Comparison of ENCODE assay signal across 27 cellular contexts in the genomic region with DNA sequence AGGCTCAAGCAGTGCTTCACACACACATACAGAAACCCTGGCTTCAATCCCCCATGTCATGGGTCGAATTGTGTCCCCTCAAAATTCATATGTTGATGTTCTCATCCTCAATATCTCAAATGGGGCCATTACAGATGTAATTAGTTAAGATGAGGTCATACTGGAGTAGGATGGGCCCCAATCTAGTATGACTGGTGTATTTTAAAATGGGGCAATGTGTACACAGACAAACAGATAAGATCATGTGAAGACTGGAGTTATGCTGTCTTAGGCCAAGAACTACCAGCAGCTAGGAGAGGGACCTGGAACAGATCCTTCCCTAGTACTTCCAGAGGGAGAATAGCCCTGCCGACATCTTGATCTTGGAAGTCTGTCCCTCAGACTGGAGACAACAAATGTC.
A peak's percentile ranks its signal among the peaks of the same experiment; 100 is the strongest.
DNase-seq lines count a peak whose midpoint lies in the region; ATAC-seq, FAIRE-seq and TF ChIP-seq lines count a peak whose summit lies in the region.
"Had no signal": no experiment of that assay in that cellular context is flagged by ENCODE, and none has a peak within 500 bp of the region (broad histone marks: within the 10 kb centered on the region; RNA-seq: fewer than 3 reads in every experiment).

No MANE protein-coding gene starts in this region.

- in situ Hi-C loops in K562 (cut with MboI): no loop called here

- TF ChIP-seq CTCF in D721Med (IDR thresholded peaks at IDR 0.05; ENCODE audit: insufficient read depth, missing control alignments) (no peak), HEK293 (tag by site-specific recombination; IDR thresholded peaks at IDR 0.05) (no peak), K562 (IDR thresholded peaks at IDR 0.05 in 2 of 3, conservative IDR thresholded peaks at IDR 0.05 in 1 of 3; ENCODE audit: insufficient read depth in 2 of 3, low read depth in 1 of 3, low read length in 3 of 3) (no peak)

- H3K4me2 ChIP-seq in K562 (ENCODE audit: insufficient read depth, low read length): peak overlapping the region; percentile 63; the same call in 1 of the 2 replicates
- H3K4me2 ChIP-seq: BLaER1 had no signal

- no peaks in the 10 kb centered on the region for H3K27me3 ChIP-seq in K562 (ENCODE audit: control insufficient read depth in 2 of 2, insufficient read depth in 2 of 2, low read length in 2 of 2)
- H3K27me3 ChIP-seq: BE2C, BLaER1 had no signal

- intact Hi-C loops in K562 (cut with micrococcal nuclease): no loop called here

- peak; percentile 59 for TF ChIP-seq EP300 in K562 (IDR thresholded peaks at IDR 0.05; ENCODE audit: low read length)

- POLR2A ChIA-PET in HEK293 (lab: Yijun Ruan, JAX) (no interaction called here), K562 (lab: Yijun Ruan, JAX) (interaction anchor here (0.6 to 2.2 kb wide), 4 partner anchors 12 to 316 kb away, joined by 3 to 8 read pairs (median 3); no protein-coding TSS in a partner anchor)

- FAIRE-seq in D721Med (lab: Jason Lieb, UNC): peak; percentile 25
- FAIRE-seq in K562 (lab: Jason Lieb, UNC): peak; percentile 72
- FAIRE-seq: A204.1, GM12878, GM12892, GM18507 had no signal

- H3K4me3 ChIP-seq in HEK293 (ENCODE audit: low read depth, low read length): no peak overlapping the region
- no peak overlapping the region for H3K4me3 ChIP-seq in K562
- H3K4me3 ChIP-seq: BLaER1, GM12878 had no signal

- no TSS peak for BruUV-seq in K562 (replicated peaks; lab: Mats Ljungman, UMichigan)

- no peak for DNase-seq in D721Med (ENCODE audit: insufficient read length, low spot score)
- peak in 3 of 4 experiments; percentile 29 to 47 (median 45) for DNase-seq in K562 (ENCODE audit: extremely low read depth in 1 of 4, low spot score in 3 of 4)
- DNase-seq in erythroblast (lab: John Stamatoyannopoulos, UW): peak; percentile 47 to 51
- no peak for DNase-seq in HCEC 1CT
- no peak for DNase-seq in NCI-H1930 (lab: John Stamatoyannopoulos, UW)
- DNase-seq in COLO829 (ENCODE audit: low spot score): no peak
- DNase-seq: 8988T; ACHN; BE2C; C1 segment of cervical spinal cord; Caco-2; Calu3; CD4-positive, alpha-beta memory T cell; CD4-positive, CD25-positive, alpha-beta regulatory T cell; CD8-positive, alpha-beta memory T cell; DMS 273 treated with DMSO at 0.1 percent for 48 hours; DMS153; DMS79; DND-41; EL; GDM1 had no signal

- H3K9ac ChIP-seq in K562 (ENCODE audit: insufficient read depth in 1 of 2, low read depth in 2 of 2, low read length in 2 of 2): peak overlapping the region in 1 of 2 experiments; percentile 21; a peak in 1 of 4 replicates
- H3K9ac ChIP-seq: BLaER1 had no signal

- H3K36me3 ChIP-seq in HEK293 (ENCODE audit: control insufficient read depth in 2 of 2, insufficient read depth in 1 of 2, low read length in 2 of 2) (no peaks in the 10 kb centered on the region), K562 (ENCODE audit: control insufficient read depth, insufficient read depth, low read length) (no peaks in the 10 kb centered on the region)
- H3K36me3 ChIP-seq: BE2C, BLaER1 had no signal

- CTCF ChIA-PET in HEK293 (lab: Yijun Ruan, JAX) (interaction anchor here (1.0 to 1.4 kb wide), 3 partner anchors 16 to 63 kb away, joined by 4 to 6 read pairs (median 4); no protein-coding TSS in a partner anchor), K562 (lab: Yijun Ruan, JAX; ENCODE audit: low intra/inter-chr PET ratio) (no interaction called here)

- no peaks in the 10 kb centered on the region for H3K4me1 ChIP-seq in HEK293 (ENCODE audit: control insufficient read depth, insufficient read depth, low read length)
- H3K4me1 ChIP-seq in K562 (replicated peaks in 1 of 2; ENCODE audit: control insufficient read depth in 2 of 2, insufficient read depth in 2 of 2, low read length in 2 of 2): peaks cover 0 to 16% of the 10 kb centered on the region in 2 experiments; a peak in 3 of 5 replicates
- H3K4me1 ChIP-seq: BE2C, BLaER1, Caco-2 had no signal

- H3K9me3 ChIP-seq in HEK293 (ENCODE audit: control insufficient read depth, insufficient read depth, low read depth, low read length) (no peaks in the 10 kb centered on the region), K562 (replicated peaks; ENCODE audit: control insufficient read depth, insufficient read depth, low read depth, low read length) (no peaks in the 10 kb centered on the region)
- H3K9me3 ChIP-seq: BE2C, BLaER1, Caco-2 had no signal

- H3K9me1 ChIP-seq in K562 (ENCODE audit: control insufficient read depth, insufficient read depth, low read length): no peaks in the 10 kb centered on the region

- H3K79me2 ChIP-seq in K562 (ENCODE audit: control insufficient read depth, insufficient read depth, low read length): no peaks in the 10 kb centered on the region

- TF ChIP-seq POLR2A in K562 (conservative IDR thresholded peaks at IDR 0.05) (no peak), erythroblast (IDR thresholded peaks at IDR 0.05; ENCODE audit: low read length) (no peak)

- peak overlapping the region; percentile 75 for H2AFZ ChIP-seq in K562 (ENCODE audit: low read depth, low read length)

- 35% methylated on average over 2 of the region's 2 CpGs for WGBS in K562 (ENCODE audit: insufficient coverage, low coverage, missing lambda C conversion rate)

- peak; percentile 85 for ATAC-seq in K562
- ATAC-seq: GM12878 had no signal

- no peaks in the 10 kb centered on the region for H4K20me1 ChIP-seq in K562 (replicated peaks; ENCODE audit: control insufficient read depth, insufficient read depth, low read length)
- H4K20me1 ChIP-seq: BLaER1 had no signal

- TF ChIP-seq RAD21 in K562 (CRISPR knock-in tag; conservative IDR thresholded peaks at IDR 0.05 in 1 of 2, IDR thresholded peaks at IDR 0.05 in 1 of 2): no peak

- H3K27ac ChIP-seq in HEK293 (ENCODE audit: extremely low read depth, low read depth, low read length) (no peak overlapping the region), K562 (ENCODE audit: extremely low read depth, low read depth, low read length) (peak overlapping the region; percentile 49; the same call in 1 of the 3 replicates)
- H3K27ac ChIP-seq: BLaER1 had no signal

TF ChIP-seq in HEK293, 187 proteins besides CTCF, POLR2A, EP300 and RAD21:
- 0 out of 2 replicates have a peak, but pooled peaks have one; percentile 36 for TF ChIP-seq ZBTB21 (tag by site-specific recombination; IDR thresholded peaks at IDR 0.05)
- peak; percentile 81 for TF ChIP-seq ZNF692 (tag by site-specific recombination; IDR thresholded peaks at IDR 0.05)
- TF ChIP-seq ZNF266 (tag by site-specific recombination; IDR thresholded peaks at IDR 0.05; ENCODE audit: low read depth): no peak
TF ChIP-seq in HEK293: peak in this region for 2.

TF ChIP-seq in K562, 482 proteins besides CTCF, POLR2A, EP300 and RAD21 (continues in another document):
- TF ChIP-seq VEZF1 (CRISPR knock-in tag; IDR thresholded peaks at IDR 0.05) (peak; percentile 35; the same call in 1 of the 2 replicates), FOXA3 (CRISPR knock-in tag; conservative IDR thresholded peaks at IDR 0.05 in 1 of 2, IDR thresholded peaks at IDR 0.05 in 1 of 2) (peak; percentile 91 to 97; a peak in 3 of 4 replicates), HDAC3 (IDR thresholded peaks at IDR 0.05; ENCODE audit: borderline replicate concordance, partially characterized antibody) (peak; percentile 32), ZNF253 (CRISPR knock-in tag; conservative IDR thresholded peaks at IDR 0.05) (no peak), ZNF165 (CRISPR knock-in tag; IDR thresholded peaks at IDR 0.05; ENCODE audit: borderline replicate concordance) (no peak), BRD4 (IDR thresholded peaks at IDR 0.05) (0 out of 2 replicates have a peak, but pooled peaks have one; percentile 42), TCF3 (CRISPR knock-in tag; IDR thresholded peaks at IDR 0.05) (no peak)
- TF ChIP-seq, protein P1, sequence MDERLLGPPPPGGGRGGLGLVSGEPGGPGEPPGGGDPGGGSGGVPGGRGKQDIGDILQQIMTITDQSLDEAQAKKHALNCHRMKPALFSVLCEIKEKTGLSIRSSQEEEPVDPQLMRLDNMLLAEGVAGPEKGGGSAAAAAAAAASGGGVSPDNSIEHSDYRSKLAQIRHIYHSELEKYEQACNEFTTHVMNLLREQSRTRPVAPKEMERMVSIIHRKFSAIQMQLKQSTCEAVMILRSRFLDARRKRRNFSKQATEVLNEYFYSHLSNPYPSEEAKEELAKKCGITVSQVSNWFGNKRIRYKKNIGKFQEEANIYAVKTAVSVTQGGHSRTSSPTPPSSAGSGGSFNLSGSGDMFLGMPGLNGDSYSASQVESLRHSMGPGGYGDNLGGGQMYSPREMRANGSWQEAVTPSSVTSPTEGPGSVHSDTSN (CRISPR knock-in tag; IDR thresholded peaks at IDR 0.05; ENCODE audit: low read depth): no peak
- TF ChIP-seq, protein P1 (tag; conservative IDR thresholded peaks at IDR 0.05; ENCODE audit: low read depth): 0 out of 2 replicates have a peak, but pooled peaks have one; percentile 19

Comparison
In these comparisons a context has a peak if more than half of its experiments do, and no peak if none do; other contexts are left out.
1. DNase-seq: peak in K562 (3 of 4) and erythroblast (2 of 2); none in D721Med (single experiment), HCEC 1CT (single experiment), NCI-H1930 (0 of 2) and COLO829 (single experiment).